1 cellular context compared by ENCODE assay signal in genomic region chr20:56442381-56443365, GRCh38.
TF ChIP-seq lines count a peak whose summit lies in the region.

No MANE protein-coding gene starts in this region.

TF ChIP-seq in GM12878, 131 proteins besides CTCF, POLR2A, EP300 and RAD21 (continued from another document):
- TF ChIP-seq CEBPZ (IDR thresholded peaks at IDR 0.05; ENCODE audit: low read depth, low read length) (no peak), FOXK2 (IDR thresholded peaks at IDR 0.05) (no peak), E2F4 (IDR thresholded peaks at IDR 0.05; ENCODE audit: low read depth, low read length) (no peak), PML (IDR thresholded peaks at IDR 0.05; ENCODE audit: low read length) (no peak), HDAC6 (IDR thresholded peaks at IDR 0.05; ENCODE audit: unreplicated experiment) (no peak), POLR2AphosphoS2 (IDR thresholded peaks at IDR 0.05; ENCODE audit: low read depth, low read length) (no peak), NR2C2 (IDR thresholded peaks at IDR 0.05; ENCODE audit: borderline replicate concordance, control insufficient read depth, insufficient read length, low read depth) (no peak), SKIL (IDR thresholded peaks at IDR 0.05; ENCODE audit: low read depth, poor library complexity, severe bottlenecking) (no peak), HDAC2 (IDR thresholded peaks at IDR 0.05) (no peak), BCL11A (IDR thresholded peaks at IDR 0.05; ENCODE audit: low read depth, low read length) (no peak), STAT3 (IDR thresholded peaks at IDR 0.05; ENCODE audit: low read depth, low read length) (no peak)
